ENCODE assay signal across 20 cellular contexts in the genomic region with DNA sequence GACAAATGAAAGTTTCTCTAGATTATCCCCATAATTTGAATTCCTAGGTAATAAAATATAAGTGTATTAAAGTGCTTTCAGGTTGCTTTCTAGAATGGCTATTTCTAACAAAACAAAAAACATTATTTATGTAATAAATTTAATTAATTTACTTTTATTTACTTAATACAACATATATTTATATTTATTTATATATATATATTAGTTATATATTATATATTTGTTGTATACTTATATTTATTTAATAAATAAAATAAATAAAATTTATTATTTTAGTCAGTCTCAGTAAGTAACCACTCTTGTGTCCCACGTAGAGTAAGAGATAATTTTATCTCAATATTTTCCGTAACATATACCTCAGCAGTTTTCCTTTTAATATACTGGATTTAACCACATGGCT.
DNase-seq lines count a peak whose midpoint lies in the region; ATAC-seq, FAIRE-seq and TF ChIP-seq lines count a peak whose summit lies in the region.
"Had no signal": no experiment of that assay in that cellular context is flagged by ENCODE, and none has a peak within 500 bp of the region (broad histone marks: within the 10 kb centered on the region; RNA-seq: fewer than 3 reads in every experiment).

No MANE protein-coding gene starts in this region.

- H3K27me3 Mint-ChIP-seq in WTC11 (ENCODE audit: low read depth), result no peaks in the 10 kb centered on the region
- H3K27me3 Mint-ChIP-seq: CD4-positive, alpha-beta T cell had no signal

- H3K4me1 Mint-ChIP-seq in WTC11, result no peaks in the 10 kb centered on the region

- ATAC-seq in WTC11, result no peak
- ATAC-seq in HG03520 (IDR thresholded peaks at IDR 0.05; ENCODE audit: unreplicated experiment), result no peak
- ATAC-seq: GM12878, HCT116 had no signal

- H3K4me1 ChIP-seq in smooth muscle cell (ENCODE audit: low read depth), result no peaks in the 10 kb centered on the region
- H3K4me1 ChIP-seq: BE2C, Caco-2 had no signal

- DNase-seq in WTC11 (ENCODE audit: low spot score) (no peak), frontal cortex (ENCODE audit: low spot score in 2 of 2) (no peak), smooth muscle cell (lab: John Stamatoyannopoulos, UW; ENCODE audit: unreplicated experiment) (no peak), NCI-H2029 (lab: John Stamatoyannopoulos, UW) (no peak), CD1c-positive myeloid dendritic cell (ENCODE audit: extremely low spot score) (no peak)
- DNase-seq: ACHN; BE2C; C1 segment of cervical spinal cord; Caco-2; CD4-positive, alpha-beta T cell; GOT3; H7; HFFc6; IMR-90 had no signal

- no peaks in the 10 kb centered on the region; the same call in 1 of the 2 replicates for H3K36me3 Mint-ChIP-seq in WTC11

- H3K4me2 ChIP-seq in smooth muscle cell, result no peak overlapping the region

- no peaks in the 10 kb centered on the region for H3K36me3 ChIP-seq in smooth muscle cell (ENCODE audit: low read depth)
- H3K36me3 ChIP-seq: BE2C had no signal

- no peaks in the 10 kb centered on the region for H3K27me3 ChIP-seq in smooth muscle cell (ENCODE audit: low read depth)
- H3K27me3 ChIP-seq: BE2C had no signal

- CTCF ChIA-PET in WTC11 (lab: Charles Lee), result no interaction called here

- no peaks in the 10 kb centered on the region for H3K79me2 ChIP-seq in smooth muscle cell (ENCODE audit: low read depth)

- H3K9me3 Mint-ChIP-seq in WTC11, result no peaks in the 10 kb centered on the region; the same call in 1 of the 2 replicates
- H3K9me3 Mint-ChIP-seq: HFFc6 had no signal

- no peak overlapping the region for H3K27ac Mint-ChIP-seq in WTC11
- H3K27ac Mint-ChIP-seq: CD4-positive, alpha-beta T cell had no signal

- no peaks in the 10 kb centered on the region for H3K9me3 ChIP-seq in smooth muscle cell (replicated peaks; ENCODE audit: low read depth)
- H3K9me3 ChIP-seq: BE2C, Caco-2 had no signal

- no peaks in the 10 kb centered on the region for H3F3A ChIP-seq in smooth muscle cell (ENCODE audit: low read depth)

- no peak overlapping the region for H3K4me3 Mint-ChIP-seq in WTC11
- H3K4me3 Mint-ChIP-seq: CD4-positive, alpha-beta T cell had no signal

- H3K4me3 ChIP-seq in smooth muscle cell, result no peak overlapping the region
- H3K4me3 ChIP-seq: GM12878 had no signal

- POLR2A ChIA-PET in WTC11 (lab: Charles Lee), result no interaction called here

- H2AFZ ChIP-seq in smooth muscle cell (ENCODE audit: low read depth), result no peak overlapping the region

- no peak for TF ChIP-seq CTCF in WTC11 (IDR thresholded peaks at IDR 0.05)
- TF ChIP-seq CTCF in smooth muscle cell (IDR thresholded peaks at IDR 0.05; ENCODE audit: borderline replicate concordance, insufficient read depth, poor library complexity, severe bottlenecking), result no peak

- peak; percentile 92 for FAIRE-seq in G401.6 (lab: Jason Lieb, UNC)
- peak; percentile 83 for FAIRE-seq in frontal cortex (lab: Jason Lieb, UNC)
- FAIRE-seq: D721Med, GM12878, HTR-8/SVneo had no signal

- no peak overlapping the region for H3K9ac ChIP-seq in smooth muscle cell (ENCODE audit: low read depth)

- 98% methylated on average over 2 of the region's 2 CpGs for WGBS in smooth muscle cell (ENCODE audit: low lambda C conversion rate)

- peak overlapping the region; percentile 71 for H3K27ac ChIP-seq in smooth muscle cell (ENCODE audit: low read depth)

- no peaks in the 10 kb centered on the region for H4K20me1 ChIP-seq in smooth muscle cell (ENCODE audit: low read depth)

TF ChIP-seq in WTC11, 78 proteins besides CTCF, POLR2A, EP300 and RAD21:
- TF ChIP-seq HMGA2 (CRISPR knock-in tag; IDR thresholded peaks at IDR 0.05), result peak; percentile 92; the same call in 1 of the 2 replicates
- no peak for TF ChIP-seq SMAD3 (CRISPR knock-in tag; IDR thresholded peaks at IDR 0.05; ENCODE audit: borderline replicate concordance)
